ENCODE assay signal across 9 cellular contexts in genomic region chr5:95812100-95812472, GRCh38. TPM values are rescaled to one million over a fixed set of nuclear protein-coding genes. Genes with fewer than 3 reads are reported as not detected.
A peak's percentile ranks its signal among the peaks of the same experiment; 100 is the strongest.
DNase-seq lines count a peak whose midpoint lies in the region; ATAC-seq lines count a peak whose summit lies in the region.
"Had no signal": no experiment of that assay in that cellular context is flagged by ENCODE, and none has a peak within 500 bp of the region (broad histone marks: within the 10 kb centered on the region; RNA-seq: fewer than 3 reads in every experiment).

No MANE protein-coding gene starts in this region.

- no peak for DNase-seq in activated CD4-positive, CD25-positive, alpha-beta regulatory T cell treated with anti-CD3 and anti-CD28 coated beads, Interleukin-2, amount 50 U/mL, for 72 hours
- DNase-seq in activated naive CD4-positive, alpha-beta T cell treated with Interleukin-2 at 50 U/mL for 16 hours = peak; percentile 28
- DNase-seq in left ventricle myocardium superior (peak; percentile 42), COR-L47 (lab: John Stamatoyannopoulos, UW) (no peak), AG08395 (ENCODE audit: low spot score) (no peak)
- DNase-seq in stimulated activated CD4-positive, alpha-beta T cell treated with anti-CD3 and anti-CD28 coated beads, Interleukin-4, amount 100 ng/mL, for 1 hour = peak; percentile 29
- DNase-seq: H9 had no signal

- intact Hi-C loops in left ventricle myocardium superior (cut with micrococcal nuclease) = no loop called here

- peak; percentile 7 to 12 for ATAC-seq in activated CD4-positive, CD25-positive, alpha-beta regulatory T cell treated with anti-CD3 and anti-CD28 coated beads, Interleukin-2, amount 50 U/mL, for 24 hours
- no peak for ATAC-seq in left ventricle myocardium superior
- no peak for ATAC-seq in HG03280 (IDR thresholded peaks at IDR 0.05; ENCODE audit: unreplicated experiment)

RNA-seq across cellular contexts. Expression of gene GLRX, which starts 10.4 kb away (rescaled TPM):
- 106 TPM for total RNA-seq in left ventricle myocardium superior

Comparison
In these comparisons a context has a peak if more than half of its experiments do, and no peak if none do; other contexts are left out.
1. ATAC-seq: peak in activated CD4-positive, CD25-positive, alpha-beta regulatory T cell treated with anti-CD3 and anti-CD28 coated beads, Interleukin-2, amount 50 U/mL, for 24 hours (2 of 2); none in left ventricle myocardium superior (single experiment) and HG03280 (single experiment).
2. DNase-seq: peak in activated naive CD4-positive, alpha-beta T cell treated with Interleukin-2 at 50 U/mL for 16 hours (single experiment), left ventricle myocardium superior (single experiment) and stimulated activated CD4-positive, alpha-beta T cell treated with anti-CD3 and anti-CD28 coated beads, Interleukin-4, amount 100 ng/mL, for 1 hour (single experiment); none in activated CD4-positive, CD25-positive, alpha-beta regulatory T cell treated with anti-CD3 and anti-CD28 coated beads, Interleukin-2, amount 50 U/mL, for 72 hours (single experiment), COR-L47 (single experiment) and AG08395 (single experiment).